8 cellular contexts compared by ENCODE assay signal in genomic region chr1:27725374-27726172, GRCh38. TPM values are rescaled to one million over a fixed set of nuclear protein-coding genes. Genes with fewer than 3 reads are reported as not detected.
DNase-seq lines count a peak whose midpoint lies in the region; ATAC-seq and TF ChIP-seq lines count a peak whose summit lies in the region.

TSS of gene FAM76A (plus strand) at chr1:27725961. CDS start at chr1:27726081, 120 bp downstream.

- peak; percentile 31 for TF ChIP-seq CTCF in nephron progenitor cell (IDR thresholded peaks at IDR 0.05)

- H3K4me3 Mint-ChIP-seq in nephron progenitor cell, result peak within 1 kb of the TSS; percentile 88
- H3K4me3 Mint-ChIP-seq in stimulated activated naive CD8-positive, alpha-beta T cell treated with anti-CD3 and anti-CD28 coated beads, Interleukin-15, amount 100 ng/mL, for 72 hours, result peak within 1 kb of the TSS; percentile 92 to 95

- peaks cover 11% of the 10 kb centered on the region for H3K36me3 ChIP-seq in HAP-1 (replicated peaks)
- peaks cover 2% of the 10 kb centered on the region for H3K36me3 ChIP-seq in MG63

- H3K4me3 ChIP-seq in HAP-1 (peak within 1 kb of the TSS; percentile 77), MG63 (peak within 1 kb of the TSS; percentile 65)

- peaks cover 13% of the 10 kb centered on the region for H3K36me3 Mint-ChIP-seq in nephron progenitor cell (ENCODE audit: low read depth)

- peaks cover 4% of the 10 kb centered on the region for H3K9me3 Mint-ChIP-seq in nephron progenitor cell
- no peaks in the 10 kb centered on the region for H3K9me3 Mint-ChIP-seq in stimulated activated naive CD8-positive, alpha-beta T cell treated with anti-CD3 and anti-CD28 coated beads, Interleukin-15, amount 100 ng/mL, for 72 hours

- DNase-seq in GDM1 (lab: John Stamatoyannopoulos, UW), result peak; percentile 99
- peak; percentile 98 to 99 for DNase-seq in HAP-1 (ENCODE audit: low spot score in 2 of 2)
- DNase-seq in MG63, result peak; percentile 97
- DNase-seq in SHP77 treated with DMSO at 0.1 percent for 48 hours (lab: John Stamatoyannopoulos, UW), result peak; percentile 92
- peak; percentile 97 for DNase-seq in activated gamma-delta T cell (lab: John Stamatoyannopoulos, UW)
- DNase-seq in fibroblast of the conjunctiva (ENCODE audit: low read depth), result peak; percentile 99
- DNase-seq in nephron progenitor cell, result peak; percentile 99
- DNase-seq in stimulated activated naive CD8-positive, alpha-beta T cell treated with anti-CD3 and anti-CD28 coated beads, Interleukin-15, amount 100 ng/mL, for 72 hours, result peak; percentile 100

- H3K9me3 ChIP-seq in HAP-1 (no peaks in the 10 kb centered on the region), MG63 (no peaks in the 10 kb centered on the region)

- H3K27ac Mint-ChIP-seq in nephron progenitor cell, result peak within 1 kb of the TSS; percentile 99
- peak within 1 kb of the TSS; percentile 97 to 100 for H3K27ac Mint-ChIP-seq in stimulated activated naive CD8-positive, alpha-beta T cell treated with anti-CD3 and anti-CD28 coated beads, Interleukin-15, amount 100 ng/mL, for 72 hours

- peak; percentile 96 for ATAC-seq in stimulated activated naive CD8-positive, alpha-beta T cell treated with anti-CD3 and anti-CD28 coated beads, Interleukin-15, amount 100 ng/mL, for 72 hours

- H3K4me1 Mint-ChIP-seq in nephron progenitor cell, result peaks cover 15% of the 10 kb centered on the region
- peaks cover 17% of the 10 kb centered on the region for H3K4me1 Mint-ChIP-seq in stimulated activated naive CD8-positive, alpha-beta T cell treated with anti-CD3 and anti-CD28 coated beads, Interleukin-15, amount 100 ng/mL, for 72 hours

- H3K27me3 ChIP-seq in HAP-1 (ENCODE audit: low read depth) (no peaks in the 10 kb centered on the region), MG63 (no peaks in the 10 kb centered on the region)

- H3K27me3 Mint-ChIP-seq in nephron progenitor cell (ENCODE audit: low read depth, poor library complexity), result peaks cover 5% of the 10 kb centered on the region
- no peaks in the 10 kb centered on the region for H3K27me3 Mint-ChIP-seq in stimulated activated naive CD8-positive, alpha-beta T cell treated with anti-CD3 and anti-CD28 coated beads, Interleukin-15, amount 100 ng/mL, for 72 hours

- H3K4me1 ChIP-seq in HAP-1, result peaks cover 10% of the 10 kb centered on the region

- in situ Hi-C loops in HAP-1 (cut with MboI; ENCODE audit: low sequenced_read_pairs), result no loop called here

RNA-seq across cellular contexts. Expression of gene FAM76A, which starts in this region (rescaled TPM):
- total RNA-seq in MG63 (2014; rRNA removed; shearing (Covaris generic); ENCODE audit: low replicate concordance), result 12.0 and 12.1 TPM in 2 replicates

Comparison
In these comparisons a context has a peak if more than half of its experiments do, and no peak if none do; other contexts are left out.
1. Peak in every context shown above with its lines: DNase-seq, ATAC-seq and H3K4me3 ChIP-seq.